ENCODE assay signal across 21 cellular contexts in genomic region chr2:17177094-17177493, GRCh38.
DNase-seq lines count a peak whose midpoint lies in the region; ATAC-seq, FAIRE-seq and TF ChIP-seq lines count a peak whose summit lies in the region.
"Had no signal": no experiment of that assay in that cellular context is flagged by ENCODE, and none has a peak within 500 bp of the region (broad histone marks: within the 10 kb centered on the region; RNA-seq: fewer than 3 reads in every experiment).

No MANE protein-coding gene starts in this region.

- H3K4me3 ChIP-seq in A549 (no peak overlapping the region), DOHH2 (ENCODE audit: low read length) (no peak overlapping the region), K562 (no peak overlapping the region)
- H3K4me3 ChIP-seq: BLaER1 treated with 17β-estradiol and CSF1 and Interleukin-3, amounts not matched to agents 10 nM and 100 nM had no signal

- TF ChIP-seq CTCF in A549 (IDR thresholded peaks at IDR 0.05) (no peak), DOHH2 (IDR thresholded peaks at IDR 0.05; ENCODE audit: low read depth, low read length, poor library complexity, severe bottlenecking) (no peak), K562 (IDR thresholded peaks at IDR 0.05 in 2 of 3, conservative IDR thresholded peaks at IDR 0.05 in 1 of 3; ENCODE audit: insufficient read depth in 2 of 3, low read depth in 1 of 3, low read length in 3 of 3) (no peak)

- POLR2A ChIA-PET in A549 (lab: Yijun Ruan, JAX): no interaction called here
- POLR2A ChIA-PET in K562 (lab: Yijun Ruan, JAX): interaction anchor here (0.9 to 1.0 kb wide), 2 partner anchors 9 to 10 kb away, joined by 3 to 5 read pairs; no protein-coding TSS in a partner anchor

- H3K4me1 ChIP-seq in A549 (no peaks in the 10 kb centered on the region), DOHH2 (ENCODE audit: control insufficient read depth, low read length) (peaks cover 21% of the 10 kb centered on the region), K562 (replicated peaks in 1 of 2; ENCODE audit: control insufficient read depth in 2 of 2, insufficient read depth in 2 of 2, low read length in 2 of 2) (no peaks in the 10 kb centered on the region)
- H3K4me1 ChIP-seq: Caco-2 had no signal

- intact Hi-C loops in K562 (cut with micrococcal nuclease): loop anchor here (10.0 kb wide), 1 partner anchor 128 kb away; no protein-coding TSS in a partner anchor

- H4K20me1 ChIP-seq in DOHH2 (ENCODE audit: control insufficient read depth, insufficient read depth, low read depth, low read length) (no peaks in the 10 kb centered on the region), K562 (replicated peaks; ENCODE audit: control insufficient read depth, insufficient read depth, low read length) (no peaks in the 10 kb centered on the region)
- H4K20me1 ChIP-seq: BLaER1 treated with 17β-estradiol and CSF1 and Interleukin-3, amounts not matched to agents 10 nM and 100 nM had no signal

- H3K27me3 ChIP-seq in DOHH2 (ENCODE audit: control insufficient read depth, low read length) (no peaks in the 10 kb centered on the region), K562 (ENCODE audit: control insufficient read depth in 2 of 2, insufficient read depth in 2 of 2, low read length in 2 of 2) (no peaks in the 10 kb centered on the region)
- H3K27me3 ChIP-seq: BLaER1 treated with 17β-estradiol and CSF1 and Interleukin-3, amounts not matched to agents 10 nM and 100 nM had no signal

- H3K36me3 ChIP-seq in DOHH2 (ENCODE audit: control insufficient read depth, low read length): no peaks in the 10 kb centered on the region
- no peaks in the 10 kb centered on the region for H3K36me3 ChIP-seq in K562 (ENCODE audit: control insufficient read depth, insufficient read depth, low read length)
- H3K36me3 ChIP-seq: BLaER1 treated with 17β-estradiol and CSF1 and Interleukin-3, amounts not matched to agents 10 nM and 100 nM had no signal

- TF ChIP-seq POLR2A in A549 (IDR thresholded peaks at IDR 0.05; ENCODE audit: low read length) (no peak), K562 (conservative IDR thresholded peaks at IDR 0.05) (no peak)

- no peaks in the 10 kb centered on the region for H3K9me3 ChIP-seq in A549
- no peaks in the 10 kb centered on the region for H3K9me3 ChIP-seq in DOHH2 (ENCODE audit: control insufficient read depth, insufficient read depth, low read length)
- no peaks in the 10 kb centered on the region for H3K9me3 ChIP-seq in K562 (replicated peaks; ENCODE audit: control insufficient read depth, insufficient read depth, low read depth, low read length)
- H3K9me3 ChIP-seq: BLaER1 treated with 17β-estradiol and CSF1 and Interleukin-3, amounts not matched to agents 10 nM and 100 nM; Caco-2 had no signal

- WGBS in A549 (ENCODE audit: missing lambda C conversion rate): 6% methylated on average over 1 of the region's 1 CpG
- WGBS in K562 (ENCODE audit: insufficient coverage, low coverage, missing lambda C conversion rate): 0% methylated on average over 1 of the region's 1 CpG

- TF ChIP-seq RAD21 in A549 (conservative IDR thresholded peaks at IDR 0.05 in 1 of 2, IDR thresholded peaks at IDR 0.05 in 1 of 2) (no peak), K562 (CRISPR knock-in tag; conservative IDR thresholded peaks at IDR 0.05 in 1 of 2, IDR thresholded peaks at IDR 0.05 in 1 of 2) (no peak)

- no peak for ATAC-seq in A549
- no peak for ATAC-seq in K562
- ATAC-seq in HG02938 (IDR thresholded peaks at IDR 0.05; ENCODE audit: unreplicated experiment): no peak
- no peak for ATAC-seq in GM21528 (IDR thresholded peaks at IDR 0.05; ENCODE audit: low FRiP score, unreplicated experiment)
- ATAC-seq: CD8-positive, alpha-beta T cell had no signal

- H3F3A ChIP-seq in DOHH2 (ENCODE audit: control insufficient read depth, insufficient read depth): no peaks in the 10 kb centered on the region

- no TSS peak for BruUV-seq in K562 (replicated peaks; lab: Mats Ljungman, UMichigan)

- no peak overlapping the region for H2AFZ ChIP-seq in K562 (ENCODE audit: low read depth, low read length)

- no peak for FAIRE-seq in A549 (lab: Jason Lieb, UNC)
- no peak for FAIRE-seq in K562 (lab: Jason Lieb, UNC)
- FAIRE-seq: A204.1, D721Med, GM12891, GM19239 had no signal

- H3K9me1 ChIP-seq in K562 (ENCODE audit: control insufficient read depth, insufficient read depth, low read length): no peaks in the 10 kb centered on the region

- no peak overlapping the region for H3K27ac ChIP-seq in A549
- H3K27ac ChIP-seq in DOHH2 (ENCODE audit: low read depth, low read length): no peak overlapping the region
- no peak overlapping the region for H3K27ac ChIP-seq in K562 (ENCODE audit: extremely low read depth, low read depth, low read length)
- H3K27ac ChIP-seq: BLaER1 treated with 17β-estradiol and CSF1 and Interleukin-3, amounts not matched to agents 10 nM and 100 nM; C4-2B had no signal

- H3K9me2 ChIP-seq in DOHH2 (replicated peaks; ENCODE audit: control insufficient read depth, low read length): no peaks in the 10 kb centered on the region

- TF ChIP-seq EP300 in A549 (IDR thresholded peaks at IDR 0.05): no peak
- TF ChIP-seq EP300 in K562 (IDR thresholded peaks at IDR 0.05; ENCODE audit: low read length): no peak

- H3K79me2 ChIP-seq in DOHH2 (ENCODE audit: control insufficient read depth, low read length) (no peaks in the 10 kb centered on the region), K562 (ENCODE audit: control insufficient read depth, insufficient read depth, low read length) (no peaks in the 10 kb centered on the region)

- in situ Hi-C loops in K562 (cut with MboI): no loop called here

- CTCF ChIA-PET in A549 (lab: Yijun Ruan, JAX): interaction anchor here (0.8 to 1.7 kb wide), 2 partner anchors 10 to 49 kb away, joined by 3 to 5 read pairs; no protein-coding TSS in a partner anchor
- CTCF ChIA-PET in K562 (lab: Yijun Ruan, JAX; ENCODE audit: low intra/inter-chr PET ratio): no interaction called here

- H3K4me2 ChIP-seq in A549 (no peak overlapping the region), DOHH2 (ENCODE audit: low read length) (peak overlapping the region; percentile 1; the same call in 1 of the 2 replicates), K562 (ENCODE audit: insufficient read depth, low read length) (no peak overlapping the region)
- H3K4me2 ChIP-seq: BLaER1 treated with 17β-estradiol and CSF1 and Interleukin-3, amounts not matched to agents 10 nM and 100 nM had no signal

- DNase-seq in A549 (ENCODE audit: low read depth in 1 of 2, low spot score in 1 of 2) (no peak), K562 (ENCODE audit: extremely low read depth in 1 of 4, low spot score in 3 of 4) (no peak), GF-D8 (lab: John Stamatoyannopoulos, UW) (no peak)
- DNase-seq: 8988T; AML-193; Caco-2; Calu3; CD4-positive, alpha-beta T cell; CD8-positive, alpha-beta T cell; DMS79 treated with DMSO at 0.1 percent for 48 hours; EL; GDM1 had no signal

- H3K9ac ChIP-seq in K562 (ENCODE audit: insufficient read depth in 1 of 2, low read depth in 2 of 2, low read length in 2 of 2): no peak overlapping the region
- H3K9ac ChIP-seq: BLaER1 treated with 17β-estradiol and CSF1 and Interleukin-3, amounts not matched to agents 10 nM and 100 nM had no signal

TF ChIP-seq in A549, 52 proteins besides CTCF, POLR2A, EP300 and RAD21:
- TF ChIP-seq NR3C1 (IDR thresholded peaks at IDR 0.05): no peak
- TF ChIP-seq CBX8 (IDR thresholded peaks at IDR 0.05): no peak
- TF ChIP-seq MAFK (IDR thresholded peaks at IDR 0.05; ENCODE audit: partially characterized antibody): peak; percentile 88
TF ChIP-seq in A549: peak in this region for 1.

TF ChIP-seq in K562, 482 proteins besides CTCF, POLR2A, EP300 and RAD21 (continues in another document):
- TF ChIP-seq ZNF316 (IDR thresholded peaks at IDR 0.05) (peak; percentile 78), LEF1 (IDR thresholded peaks at IDR 0.05) (no peak), BDP1 (IDR thresholded peaks at IDR 0.05; ENCODE audit: insufficient read depth, insufficient read length) (no peak), ZNF785 (CRISPR knock-in tag; IDR thresholded peaks at IDR 0.05) (no peak), FOXJ3 (CRISPR knock-in tag; IDR thresholded peaks at IDR 0.05) (no peak), ZNF77 (CRISPR knock-in tag; IDR thresholded peaks at IDR 0.05) (no peak), FOXJ2 (tag; IDR thresholded peaks at IDR 0.05) (no peak), FOXA3 (CRISPR knock-in tag; conservative IDR thresholded peaks at IDR 0.05 in 1 of 2, IDR thresholded peaks at IDR 0.05 in 1 of 2) (no peak), MAFF (IDR thresholded peaks at IDR 0.05; ENCODE audit: low read length) (peak; percentile 60), C11orf30 (IDR thresholded peaks at IDR 0.05; ENCODE audit: low read depth) (peak; percentile 49), FOXA1 (IDR thresholded peaks at IDR 0.05; ENCODE audit: borderline replicate concordance) (no peak), CBX1 (IDR thresholded peaks at IDR 0.05; ENCODE audit: low read depth) (no peak), ZNF589 (CRISPR knock-in tag; IDR thresholded peaks at IDR 0.05; ENCODE audit: low read depth) (no peak), ZNF444 (CRISPR knock-in tag; IDR thresholded peaks at IDR 0.05) (no peak), NONO (IDR thresholded peaks at IDR 0.05; ENCODE audit: low read depth in 2 of 2, low read length in 1 of 2) (no peak), HBP1 (CRISPR knock-in tag; IDR thresholded peaks at IDR 0.05) (no peak), MCM3 (IDR thresholded peaks at IDR 0.05) (no peak), ETV6 (IDR thresholded peaks at IDR 0.05; ENCODE audit: borderline replicate concordance in 1 of 2, low read depth in 2 of 2, low read length in 1 of 2) (no peak), ETV6 (CRISPR knock-in tag; IDR thresholded peaks at IDR 0.05; ENCODE audit: borderline replicate concordance) (no peak), L3MBTL2 (IDR thresholded peaks at IDR 0.05) (no peak), ZNF217 (CRISPR knock-in tag; IDR thresholded peaks at IDR 0.05) (no peak)

Comparison
In these comparisons a context has a peak if more than half of its experiments do, and no peak if none do; other contexts are left out.
1. Of the 35 proteins assayed by ChIP-seq in both K562 and A549: peak only in K562: none; only in A549: none; in both: MAFK; in neither: 34.